Comparison of ENCODE assay signal across 18 cellular contexts in genomic region chr6:120410586-120410985, GRCh38.
DNase-seq lines count a peak whose midpoint lies in the region; ATAC-seq and TF ChIP-seq lines count a peak whose summit lies in the region.
"Had no signal": no experiment of that assay in that cellular context is flagged by ENCODE, and none has a peak within 500 bp of the region (broad histone marks: within the 10 kb centered on the region; RNA-seq: fewer than 3 reads in every experiment).

No MANE protein-coding gene starts in this region.

- no peak for TF ChIP-seq CTCF in foreskin keratinocyte (conservative IDR thresholded peaks at IDR 0.05)
- TF ChIP-seq CTCF in left lung (IDR thresholded peaks at IDR 0.05): no peak

- H3K27me3 ChIP-seq in foreskin keratinocyte (no peaks in the 10 kb centered on the region), GM23248 (replicated peaks; ENCODE audit: insufficient read depth) (no peaks in the 10 kb centered on the region), left lung (no peaks in the 10 kb centered on the region)

- H3F3A ChIP-seq in GM23248 (ENCODE audit: insufficient read depth): no peaks in the 10 kb centered on the region

- DNase-seq in NCI-H82 (lab: John Stamatoyannopoulos, UW) (peak; percentile 34), NCI-H82 treated with DMSO at 0.1 percent for 48 hours (lab: John Stamatoyannopoulos, UW; ENCODE audit: unreplicated experiment) (no peak), HT1080 (ENCODE audit: low read depth) (peak; percentile 57), NCI-H774 (lab: John Stamatoyannopoulos, UW) (peak; percentile 50), foreskin keratinocyte (peak; percentile 1 to 15), cardiac septum (ENCODE audit: low spot score) (no peak), GM23248 (no peak), left lung (no peak)
- DNase-seq: AML-193; Caco-2; CD4-positive, alpha-beta T cell; DND-41; EL; H9 had no signal

- no peak overlapping the region for H3K9ac ChIP-seq in GM23248

- H3K4me2 ChIP-seq in GM23248 (ENCODE audit: unreplicated experiment): no peak overlapping the region
- H3K4me2 ChIP-seq: A549 had no signal

- H2AFZ ChIP-seq in GM23248: no peak overlapping the region

- H3K4me1 ChIP-seq in foreskin keratinocyte (no peaks in the 10 kb centered on the region), GM23248 (ENCODE audit: insufficient read depth) (no peaks in the 10 kb centered on the region), left lung (no peaks in the 10 kb centered on the region)
- H3K4me1 ChIP-seq: A549, Caco-2 had no signal

- no peaks in the 10 kb centered on the region for H3K9me3 ChIP-seq in GM23248 (ENCODE audit: low read depth)
- no peaks in the 10 kb centered on the region for H3K9me3 ChIP-seq in left lung
- H3K9me3 ChIP-seq: A549, Caco-2 had no signal

- no peaks in the 10 kb centered on the region for H3K36me3 ChIP-seq in GM23248 (ENCODE audit: low read depth)
- H3K36me3 ChIP-seq in left lung: no peaks in the 10 kb centered on the region

- intact Hi-C loops in cardiac septum (cut with DNase I): no loop called here
- intact Hi-C loops in left lung (cut with DNase I): no loop called here

- ATAC-seq in foreskin keratinocyte: no peak
- ATAC-seq in left lung: no peak
- ATAC-seq: A549, GM12878 had no signal

- H3K79me2 ChIP-seq in GM23248 (ENCODE audit: insufficient read depth): no peaks in the 10 kb centered on the region

- WGBS in GM23248 (ENCODE audit: low coverage in 1 of 2, low lambda C conversion rate in 2 of 2, missing lambda C conversion rate in 2 of 2), 2 experiments: 23 to 33% methylated on average over 1 of the region's 1 CpG

- no peak overlapping the region for H3K4me3 ChIP-seq in GM23248
- H3K4me3 ChIP-seq in left lung: no peak overlapping the region
- H3K4me3 ChIP-seq: A549, GM12878 had no signal

- H4K20me1 ChIP-seq in GM23248 (ENCODE audit: insufficient read depth): no peaks in the 10 kb centered on the region

- no peaks in the 10 kb centered on the region for H3K9me2 ChIP-seq in GM23248 (ENCODE audit: insufficient read depth)

- H3K27ac ChIP-seq in foreskin keratinocyte: no peak overlapping the region
- no peak overlapping the region for H3K27ac ChIP-seq in GM23248
- H3K27ac ChIP-seq in left lung: no peak overlapping the region
- H3K27ac ChIP-seq: 22Rv1, A549, C4-2B had no signal

- in situ Hi-C loops in GM23248 (cut with MboI): no loop called here

Comparison
In these comparisons a context has a peak if more than half of its experiments do, and no peak if none do; other contexts are left out.
1. DNase-seq: peak in NCI-H82 (single experiment), HT1080 (single experiment), NCI-H774 (single experiment) and foreskin keratinocyte (2 of 2); none in NCI-H82 treated with DMSO at 0.1 percent for 48 hours (single experiment), cardiac septum (single experiment), GM23248 (single experiment) and left lung (0 of 2).